ENCODE assay signal across 8 cellular contexts in the genomic region with DNA sequence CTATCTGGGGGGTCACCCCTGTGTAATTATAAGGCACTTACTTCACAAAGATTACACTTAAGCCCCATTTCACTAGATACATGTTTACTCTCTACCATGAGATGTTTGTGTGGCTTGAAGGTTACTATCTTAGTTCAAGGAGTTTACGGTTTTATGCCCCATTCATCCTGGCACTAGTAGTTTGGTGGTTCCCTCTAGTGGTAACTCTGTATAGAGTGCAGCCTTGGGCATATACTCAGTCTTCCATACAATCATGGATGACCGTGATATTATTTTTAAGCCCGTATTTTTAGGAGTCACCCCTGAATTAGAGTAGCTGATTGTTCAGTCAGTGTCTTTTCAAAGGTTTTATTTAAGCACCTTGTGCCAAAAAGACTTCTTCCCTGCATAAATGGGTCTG.
DNase-seq lines count a peak whose midpoint lies in the region; ATAC-seq and TF ChIP-seq lines count a peak whose summit lies in the region.

No MANE protein-coding gene starts in this region.

- DNase-seq in MCF 10A (ENCODE audit: unreplicated experiment) (peak; percentile 28), breast epithelium (ENCODE audit: low spot score in 2 of 2) (no peak), choroid plexus epithelial cell (ENCODE audit: low read depth) (peak; percentile 10), NCI-H146 treated with DMSO at 0.1 percent for 48 hours (lab: John Stamatoyannopoulos, UW; ENCODE audit: unreplicated experiment) (no peak), right cardiac atrium (no peak)
- peak; percentile 0 for DNase-seq in Jurkat, Clone E6-1 (ENCODE audit: low read depth, low spot score)

- H3K27ac ChIP-seq in breast epithelium = no peak overlapping the region
- H3K27ac ChIP-seq in right cardiac atrium (ENCODE audit: low read length) = no peak overlapping the region

- peak; percentile 31 for TF ChIP-seq CTCF in MCF 10A (IDR thresholded peaks at IDR 0.05; ENCODE audit: unreplicated experiment)
- TF ChIP-seq CTCF in breast epithelium (IDR thresholded peaks at IDR 0.05) = peak in 1 of 3 donors; percentile 5
- peak; percentile 49 for TF ChIP-seq CTCF in choroid plexus epithelial cell (conservative IDR thresholded peaks at IDR 0.05; ENCODE audit: low read depth, low read length)

- H3K4me3 ChIP-seq in breast epithelium (no peak overlapping the region), choroid plexus epithelial cell (ENCODE audit: low read depth, low read length) (no peak overlapping the region), right cardiac atrium (ENCODE audit: low read length) (no peak overlapping the region)
- no peak overlapping the region for H3K4me3 ChIP-seq in Jurkat, Clone E6-1 (ENCODE audit: low read length)

- BruUV-seq in MCF 10A (replicated peaks; lab: Mats Ljungman, UMichigan) = no TSS peak

- H3K4me1 Mint-ChIP-seq in MCF 10A (ENCODE audit: insufficient read depth, unreplicated experiment) = no peaks in the 10 kb centered on the region

- H3K9me3 Mint-ChIP-seq in MCF 10A (ENCODE audit: unreplicated experiment) = no peaks in the 10 kb centered on the region

- POLR2A ChIA-PET in MCF 10A (lab: Yijun Ruan, JAX) = no interaction called here

- H3K27me3 ChIP-seq in breast epithelium (peaks cover 0 to 14% of the 10 kb centered on the region in 2 donors), right cardiac atrium (ENCODE audit: control insufficient read depth, insufficient read depth) (no peaks in the 10 kb centered on the region)

- H3K9me3 ChIP-seq in breast epithelium (no peaks in the 10 kb centered on the region), right cardiac atrium (ENCODE audit: control insufficient read depth, low read length) (no peaks in the 10 kb centered on the region)

- H3K27ac Mint-ChIP-seq in MCF 10A (ENCODE audit: low read depth, unreplicated experiment) = no peak overlapping the region

- 42% methylated on average over 3 of the region's 3 CpGs for WGBS in right cardiac atrium

- no peak for TF ChIP-seq POLR2A in breast epithelium (IDR thresholded peaks at IDR 0.05)
- TF ChIP-seq POLR2A in GM18505 (IDR thresholded peaks at IDR 0.05; ENCODE audit: borderline replicate concordance, extremely low read depth, insufficient read depth, insufficient read length) = no peak

- no peak overlapping the region for H3K4me3 Mint-ChIP-seq in MCF 10A (ENCODE audit: unreplicated experiment)

- H3K27me3 Mint-ChIP-seq in MCF 10A (ENCODE audit: insufficient read depth, unreplicated experiment) = peaks cover 30% of the 10 kb centered on the region

- no peaks in the 10 kb centered on the region for H3K4me1 ChIP-seq in breast epithelium
- no peaks in the 10 kb centered on the region for H3K4me1 ChIP-seq in right cardiac atrium (ENCODE audit: control insufficient read depth, insufficient read depth, low read length)

- CTCF ChIA-PET in MCF 10A (lab: Yijun Ruan, JAX) = interaction anchor here (1.7 to 2.0 kb wide), 2 partner anchors 11 to 31 kb away, joined by 5 to 10 read pairs; no protein-coding TSS in a partner anchor

- H3K36me3 ChIP-seq in breast epithelium = no peaks in the 10 kb centered on the region

- H3K36me3 Mint-ChIP-seq in MCF 10A (ENCODE audit: insufficient read depth, unreplicated experiment) = no peaks in the 10 kb centered on the region

- intact Hi-C loops in MCF 10A (cut with micrococcal nuclease) (no loop called here), breast epithelium (cut with DNase I; ENCODE audit: low total_unique reads) (no loop called here), right cardiac atrium (cut with DNase I) (no loop called here)

- no peak for ATAC-seq in GM19397 (IDR thresholded peaks at IDR 0.05; ENCODE audit: unreplicated experiment)
- no peak for ATAC-seq in right cardiac atrium
- ATAC-seq in GM18505 (IDR thresholded peaks at IDR 0.05; ENCODE audit: unreplicated experiment) = no peak

Comparison
In these comparisons a context has a peak if more than half of its experiments do, and no peak if none do; other contexts are left out.
1. DNase-seq: peak in MCF 10A (single experiment), Jurkat, Clone E6-1 (single experiment) and choroid plexus epithelial cell (single experiment); none in breast epithelium (0 of 2), NCI-H146 treated with DMSO at 0.1 percent for 48 hours (single experiment) and right cardiac atrium (0 of 3).